ENCODE assay signal across 8 cellular contexts in the genomic region with DNA sequence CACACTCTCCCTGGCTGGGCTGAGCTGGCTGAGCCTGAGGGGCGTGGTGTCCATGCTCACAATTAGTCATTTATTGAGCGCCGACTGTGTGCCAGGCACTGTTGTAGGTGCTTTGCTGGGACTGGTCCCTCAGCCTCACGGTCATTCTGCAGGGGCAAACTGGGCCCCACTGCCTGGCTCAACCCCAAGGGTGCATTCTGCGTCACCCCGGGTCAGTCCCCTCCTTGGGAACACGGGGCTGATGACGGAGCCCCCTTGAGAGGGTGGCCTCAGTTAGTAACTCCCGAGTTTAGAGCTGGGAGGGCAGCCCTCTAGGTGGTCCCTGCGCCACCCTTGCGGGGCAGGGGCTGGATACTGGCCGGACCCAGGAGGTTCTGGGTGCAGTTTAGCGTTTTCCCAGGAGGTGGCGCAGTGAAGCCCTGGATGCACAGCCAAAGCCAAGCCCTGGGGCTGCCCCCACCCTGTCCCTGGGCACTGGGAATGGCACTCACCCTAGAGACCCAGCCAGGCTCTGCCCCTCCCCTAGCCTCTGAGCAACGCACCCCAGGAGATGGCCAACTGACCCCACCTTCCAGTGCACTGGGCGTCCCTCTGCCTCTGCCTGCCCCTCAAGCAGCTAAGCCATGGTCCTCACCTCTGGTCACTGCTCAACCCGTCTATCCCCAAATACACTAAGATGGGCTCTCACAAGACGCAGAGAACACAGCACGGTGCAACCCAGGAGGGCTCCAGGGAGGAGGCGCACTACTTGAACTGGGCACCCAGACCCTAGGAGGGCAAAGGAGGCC.
A peak's percentile ranks its signal among the peaks of the same experiment; 100 is the strongest.
DNase-seq lines count a peak whose midpoint lies in the region; ATAC-seq and TF ChIP-seq lines count a peak whose summit lies in the region.

No MANE protein-coding gene starts in this region.

- ATAC-seq in gastrocnemius medialis, result peak in 1 of 2 donors; percentile 15
- no peak for ATAC-seq in GM21737 (IDR thresholded peaks at IDR 0.05; ENCODE audit: unreplicated experiment)
- no peak for ATAC-seq in HG02970 (IDR thresholded peaks at IDR 0.05; ENCODE audit: low FRiP score, unreplicated experiment)

- H3K4me2 ChIP-seq in PC-9, result no peak overlapping the region

- no peaks in the 10 kb centered on the region for H3K36me3 Mint-ChIP-seq in glutamatergic neuron (ENCODE audit: unreplicated experiment)

- H3K4me1 Mint-ChIP-seq in glutamatergic neuron (ENCODE audit: low read depth, unreplicated experiment), result peaks cover 25% of the 10 kb centered on the region

- no peaks in the 10 kb centered on the region for H4K20me1 ChIP-seq in PC-9 (ENCODE audit: insufficient read depth)

- H3K9me3 Mint-ChIP-seq in glutamatergic neuron (ENCODE audit: unreplicated experiment), result peaks cover 11% of the 10 kb centered on the region

- H3K9me2 ChIP-seq in PC-9 (ENCODE audit: insufficient read depth), result no peaks in the 10 kb centered on the region

- TF ChIP-seq CTCF in PC-9 (conservative IDR thresholded peaks at IDR 0.05), result peak; percentile 92
- peak; percentile 84 for TF ChIP-seq CTCF in glutamatergic neuron (IDR thresholded peaks at IDR 0.05; ENCODE audit: partially characterized antibody, unreplicated experiment)
- TF ChIP-seq CTCF in gastrocnemius medialis (IDR thresholded peaks at IDR 0.05 in 4 of 5, conservative IDR thresholded peaks at IDR 0.05 in 1 of 5), result peak; percentile 43 to 74 (median 59)

- DNase-seq in NCI-H2227 (lab: John Stamatoyannopoulos, UW; ENCODE audit: unreplicated experiment) (peak; percentile 24), NCI-H2227 treated with DMSO at 0.1 percent for 48 hours (lab: John Stamatoyannopoulos, UW) (no peak), PC-9 (peak in 1 of 2 experiments; percentile 67), glutamatergic neuron (peak; percentile 80), gastrocnemius medialis (no peak)
- DNase-seq in activated effector memory CD4-positive, alpha-beta T cell treated with anti-CD3 and anti-CD28 coated beads, Interleukin-2, amount 50 U/mL, for 16 hours, result peak; percentile 77

- no peak overlapping the region for H3K27ac Mint-ChIP-seq in glutamatergic neuron (ENCODE audit: unreplicated experiment)

- H3K4me3 Mint-ChIP-seq in glutamatergic neuron (ENCODE audit: unreplicated experiment), result no peak overlapping the region

- H3K36me3 ChIP-seq in PC-9 (ENCODE audit: low read depth) (no peaks in the 10 kb centered on the region), gastrocnemius medialis (no peaks in the 10 kb centered on the region)

- intact Hi-C loops in PC-9 (cut with micrococcal nuclease; ENCODE audit: unreplicated experiment) (no loop called here), gastrocnemius medialis (cut with DNase I; ENCODE audit: low total_unique reads) (no loop called here)

- in situ Hi-C loops in gastrocnemius medialis (cut with MboI; ENCODE audit: low sequenced_read_pairs in 4 of 4), result no loop called here

- H2AFZ ChIP-seq in PC-9, result no peak overlapping the region

- BruUV-seq in PC-9 (replicated peaks; lab: Mats Ljungman, UMichigan), result no TSS peak

- H3F3A ChIP-seq in PC-9 (ENCODE audit: insufficient read depth, low read depth), result peaks cover 6% of the 10 kb centered on the region; the same call in 1 of the 2 replicates

- H3K4me1 ChIP-seq in PC-9 (replicated peaks; ENCODE audit: insufficient read depth) (peaks cover 11% of the 10 kb centered on the region), gastrocnemius medialis (peaks cover 8 to 9% of the 10 kb centered on the region in 2 donors)

- no peak for TF ChIP-seq POLR2A in gastrocnemius medialis (IDR thresholded peaks at IDR 0.05)

- no peaks in the 10 kb centered on the region for H3K79me2 ChIP-seq in PC-9 (ENCODE audit: low read depth)

- H3K9me3 ChIP-seq in PC-9 (ENCODE audit: insufficient read depth, low read depth) (no peaks in the 10 kb centered on the region), gastrocnemius medialis (no peaks in the 10 kb centered on the region)

- H3K4me3 ChIP-seq in PC-9 (no peak overlapping the region), gastrocnemius medialis (no peak overlapping the region)

- H3K27ac ChIP-seq in PC-9 (no peak overlapping the region), gastrocnemius medialis (peak overlapping the region in 1 of 4 donors; percentile 33)

- POLR2A ChIA-PET in PC-9 (lab: Charles Lee; ENCODE audit: unreplicated experiment), result no interaction called here

- H3K27me3 ChIP-seq in PC-9 (ENCODE audit: insufficient read depth, low read depth), result no peaks in the 10 kb centered on the region
- no peaks in the 10 kb centered on the region for H3K27me3 ChIP-seq in gastrocnemius medialis

- CTCF ChIA-PET in PC-9 (lab: Charles Lee), result interaction anchor here (0.6 kb wide), 3 partner anchors 16 to 113 kb away, joined by 3 to 10 read pairs (median 9); no protein-coding TSS in a partner anchor

- peaks cover 9% of the 10 kb centered on the region for H3K27me3 Mint-ChIP-seq in glutamatergic neuron (ENCODE audit: unreplicated experiment)

Comparison
In these comparisons a context has a peak if more than half of its experiments do, and no peak if none do; other contexts are left out.
1. DNase-seq: peak in NCI-H2227 (single experiment), activated effector memory CD4-positive, alpha-beta T cell treated with anti-CD3 and anti-CD28 coated beads, Interleukin-2, amount 50 U/mL, for 16 hours (single experiment) and glutamatergic neuron (single experiment); none in NCI-H2227 treated with DMSO at 0.1 percent for 48 hours (single experiment) and gastrocnemius medialis (0 of 2).
2. Peak in every context shown above with its lines, with median percentiles within 50 percentile points of each other: CTCF ChIP-seq.